ENCODE assay signal across 28 cellular contexts in the genomic region with DNA sequence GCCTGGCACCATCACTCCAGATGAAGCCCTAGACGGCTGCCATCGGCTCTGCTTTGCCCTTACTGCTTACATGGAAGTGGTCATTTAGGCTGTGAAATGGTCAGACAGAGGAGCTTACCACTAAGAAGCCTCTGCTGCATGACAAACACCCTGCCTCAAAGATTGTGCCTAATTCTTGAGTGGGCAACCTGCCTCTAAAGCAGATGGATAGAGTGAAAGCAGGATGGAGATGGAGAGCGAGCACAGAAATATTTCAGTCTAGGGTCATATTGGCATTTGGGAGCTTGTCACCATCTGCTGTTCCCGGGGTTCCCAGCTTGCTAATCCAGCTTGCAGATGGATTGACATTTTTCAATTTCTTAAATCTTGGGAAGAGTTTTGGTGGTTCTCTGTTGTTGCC.
"Had no signal": no experiment of that assay in that cellular context is flagged by ENCODE, and none has a peak within 500 bp of the region (broad histone marks: within the 10 kb centered on the region; RNA-seq: fewer than 3 reads in every experiment).

No MANE protein-coding gene starts in this region.

- H3K27ac ChIP-seq: adrenal gland, body of pancreas, coronary artery, WERI-Rb-1 had no signal

- H3K4me1 ChIP-seq: adrenal gland, body of pancreas had no signal

- H3K36me3 ChIP-seq: adrenal gland, WERI-Rb-1 had no signal

- H3K27me3 ChIP-seq: adrenal gland, body of pancreas, dorsolateral prefrontal cortex had no signal

- H3K4me3 ChIP-seq: adrenal gland, body of pancreas, coronary artery, dorsolateral prefrontal cortex had no signal

- DNase-seq: activated B cell treated with CpG ODN at 0.5 μM for 24 hours; activated CD4-positive, alpha-beta T cell treated with anti-CD3 and anti-CD28 coated beads for 48 hours; activated CD4-positive, alpha-beta T cell treated with anti-CD3 and anti-CD28 coated beads, Interleukin-2, amount 50 U/mL, for 1 hour; activated CD4-positive, alpha-beta T cell treated with anti-CD3 and anti-CD28 coated beads, Interleukin-2, amount 50 U/mL, for 48 hours; activated CD8-positive, alpha-beta memory T cell treated with anti-CD3 and anti-CD28 coated beads for 24 hours; activated CD8-positive, alpha-beta T cell treated with anti-CD3 and anti-CD28 coated beads for 36 hours; activated effector memory CD4-positive, alpha-beta T cell treated with anti-CD3 and anti-CD28 coated beads, Interleukin-2, amount 50 U/mL, for 16 hours; activated naive CD4-positive, alpha-beta T cell treated with anti-CD3 and anti-CD28 coated beads for 36 hours; activated naive CD8-positive, alpha-beta T cell treated with anti-CD3 and anti-CD28 coated beads for 36 hours; activated naive CD8-positive, alpha-beta T cell treated with anti-CD3 and anti-CD28 coated beads, Interleukin-2, amount 50 U/mL, for 24 hours; activated T-cell treated with anti-CD3 and anti-CD28 coated beads, Interleukin-2, amount 50 U/mL, for 4 hours; adrenal gland; amygdala; aorta; body of pancreas; effector memory CD4-positive, alpha-beta T cell; endodermal cell; foreskin fibroblast; head of caudate nucleus; T-helper 1 cell; T-helper 17 cell; T1000; WERI-Rb-1 had no signal

- ATAC-seq: activated CD4-positive, CD25-positive, alpha-beta regulatory T cell treated with anti-CD3 and anti-CD28 coated beads, Interleukin-2, amount 50 U/mL, for 24 hours; activated CD8-positive, alpha-beta T cell treated with anti-CD3 and anti-CD28 coated beads for 36 hours; activated naive CD8-positive, alpha-beta T cell treated with anti-CD3 and anti-CD28 coated beads, Interleukin-2, amount 50 U/mL, for 24 hours; activated T-helper 17 cell treated with anti-CD3 and anti-CD28 coated beads, Interleukin-2, amount 50 U/mL, for 72 hours; body of pancreas; esophagus mucosa; T-helper 17 cell had no signal

- H3K9me3 ChIP-seq: adrenal gland, body of pancreas had no signal
